19 cellular contexts compared by ENCODE assay signal in the genomic region with DNA sequence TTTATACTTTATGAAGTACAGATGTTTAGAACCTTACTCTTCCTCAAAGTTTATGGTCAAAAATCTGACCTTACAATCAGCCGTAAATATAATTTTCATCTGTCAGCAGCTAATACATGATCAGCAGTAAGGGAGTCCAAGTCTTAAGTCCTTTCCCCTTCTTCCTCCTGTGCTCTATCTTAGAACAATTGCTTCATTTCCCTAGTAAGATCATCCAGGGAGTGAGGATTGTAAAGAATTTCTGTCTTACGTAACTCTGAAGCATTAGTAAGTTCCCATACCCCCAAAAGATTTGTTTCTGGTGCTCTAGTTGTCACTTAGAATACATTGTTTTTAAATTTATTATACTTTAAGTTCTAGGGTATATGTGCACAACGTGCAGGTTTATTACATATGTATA. TPM values are rescaled to one million over a fixed set of nuclear protein-coding genes. Genes with fewer than 3 reads are reported as not detected.
DNase-seq lines count a peak whose midpoint lies in the region; ATAC-seq and TF ChIP-seq lines count a peak whose summit lies in the region.
"Had no signal": no experiment of that assay in that cellular context is flagged by ENCODE, and none has a peak within 500 bp of the region (broad histone marks: within the 10 kb centered on the region; RNA-seq: fewer than 3 reads in every experiment).

No MANE protein-coding gene starts in this region.

- no peak overlapping the region for H3K9ac ChIP-seq in Loucy (ENCODE audit: low read depth, low read length, poor library complexity, severe bottlenecking)
- no peak overlapping the region for H3K9ac ChIP-seq in smooth muscle cell (ENCODE audit: low read depth)
- H3K9ac ChIP-seq: SK-N-SH had no signal

- POLR2A ChIA-PET in CD4-positive, alpha-beta memory T cell (lab: Charles Lee; ENCODE audit: partially characterized antibody) = no interaction called here
- POLR2A ChIA-PET in activated naive CD8-positive, alpha-beta T cell treated with anti-CD3 and anti-CD28 coated beads, Interleukin-2, amount 10 ng/mL, durations not matched to agents 7 days and 5 days (lab: Charles Lee) = interaction anchor here (0.6 to 2.5 kb wide), 2 partner anchors 46 to 52 kb away, joined by 3 to 9 read pairs; partner anchors contain the start of gene CERS2
- POLR2A ChIA-PET in naive thymus-derived CD4-positive, alpha-beta T cell (lab: Charles Lee) = interaction anchor here (1.5 to 1.6 kb wide), 2 partner anchors 28 to 46 kb away, joined by 3 read pairs; partner anchors contain the start of gene CERS2

- no peak overlapping the region for H3K4me3 ChIP-seq in CD4-positive, alpha-beta memory T cell (ENCODE audit: low read length in 2 of 2)
- H3K4me3 ChIP-seq in Loucy (ENCODE audit: low read length, poor library complexity, severe bottlenecking) (peak overlapping the region; percentile 92), smooth muscle cell (no peak overlapping the region)
- H3K4me3 ChIP-seq in naive thymus-derived CD4-positive, alpha-beta T cell (ENCODE audit: low read length) = no peak overlapping the region
- H3K4me3 ChIP-seq: colonic mucosa, hepatocyte had no signal

- TF ChIP-seq CTCF in Loucy (conservative IDR thresholded peaks at IDR 0.05; ENCODE audit: low read length) (no peak), smooth muscle cell (IDR thresholded peaks at IDR 0.05; ENCODE audit: borderline replicate concordance, insufficient read depth, poor library complexity, severe bottlenecking) (no peak), GM20000 (IDR thresholded peaks at IDR 0.05; ENCODE audit: extremely low read depth, missing control alignments) (no peak)

- H3K4me2 ChIP-seq in Loucy (ENCODE audit: low read depth, low read length, poor library complexity, severe bottlenecking) (peak overlapping the region; percentile 82), smooth muscle cell (no peak overlapping the region)
- H3K4me2 ChIP-seq: hepatocyte, SK-N-SH had no signal

- peaks cover 39% of the 10 kb centered on the region for H3K79me2 ChIP-seq in Loucy (ENCODE audit: insufficient read depth, low read length)
- H3K79me2 ChIP-seq in smooth muscle cell (ENCODE audit: low read depth) = peaks cover 25% of the 10 kb centered on the region

- H3K27me3 ChIP-seq in CD4-positive, alpha-beta memory T cell (ENCODE audit: insufficient read depth, low read length) = no peaks in the 10 kb centered on the region
- no peaks in the 10 kb centered on the region for H3K27me3 ChIP-seq in Loucy (ENCODE audit: insufficient read depth, low read length, poor library complexity, severe bottlenecking)
- no peaks in the 10 kb centered on the region for H3K27me3 ChIP-seq in naive thymus-derived CD4-positive, alpha-beta T cell (ENCODE audit: control insufficient read depth in 2 of 2, insufficient read depth in 2 of 2, low read length in 2 of 2)
- H3K27me3 ChIP-seq in smooth muscle cell (ENCODE audit: low read depth) = no peaks in the 10 kb centered on the region
- H3K27me3 ChIP-seq: colonic mucosa, hepatocyte had no signal

- CTCF ChIA-PET in CD4-positive, alpha-beta memory T cell (lab: Charles Lee; ENCODE audit: partially characterized antibody) = no interaction called here
- CTCF ChIA-PET in naive thymus-derived CD4-positive, alpha-beta T cell (lab: Charles Lee) = no interaction called here

- H3F3A ChIP-seq in Loucy (ENCODE audit: low read depth) (no peaks in the 10 kb centered on the region), smooth muscle cell (ENCODE audit: low read depth) (no peaks in the 10 kb centered on the region)

- H3K4me1 ChIP-seq in CD4-positive, alpha-beta memory T cell (ENCODE audit: insufficient read depth, low read length) = peaks cover 15% of the 10 kb centered on the region
- peaks cover 12% of the 10 kb centered on the region for H3K4me1 ChIP-seq in Loucy (ENCODE audit: insufficient read depth, low read length, poor library complexity, severe bottlenecking)
- peaks cover 0 to 7% of the 10 kb centered on the region in 2 donors for H3K4me1 ChIP-seq in naive thymus-derived CD4-positive, alpha-beta T cell (ENCODE audit: control insufficient read depth in 2 of 2, insufficient read depth in 2 of 2, low read length in 2 of 2)
- H3K4me1 ChIP-seq in smooth muscle cell (ENCODE audit: low read depth) = no peaks in the 10 kb centered on the region
- H3K4me1 ChIP-seq: colonic mucosa had no signal

- WGBS in smooth muscle cell (ENCODE audit: low lambda C conversion rate) = 98% methylated on average over 3 of the region's 3 CpGs

- peaks cover 0 to 3% of the 10 kb centered on the region in 2 donors for H3K9me3 ChIP-seq in CD4-positive, alpha-beta memory T cell (ENCODE audit: control insufficient read depth in 1 of 2, low read length in 2 of 2)
- H3K9me3 ChIP-seq in Loucy (ENCODE audit: insufficient read depth, low read depth, low read length) = no peaks in the 10 kb centered on the region
- peaks cover 0 to 6% (median 0%) of the 10 kb centered on the region in 3 experiments for H3K9me3 ChIP-seq in naive thymus-derived CD4-positive, alpha-beta T cell (ENCODE audit: control insufficient read depth in 2 of 3, low read length in 3 of 3)
- H3K9me3 ChIP-seq in smooth muscle cell (replicated peaks; ENCODE audit: low read depth) = peaks cover 9% of the 10 kb centered on the region
- H3K9me3 ChIP-seq: colonic mucosa had no signal

- peaks cover 20% of the 10 kb centered on the region for H3K36me3 ChIP-seq in CD4-positive, alpha-beta memory T cell (ENCODE audit: insufficient read depth, low read length)
- H3K36me3 ChIP-seq in Loucy (ENCODE audit: insufficient read depth, low read length) (peaks cover 19% of the 10 kb centered on the region), smooth muscle cell (ENCODE audit: low read depth) (peaks cover 32% of the 10 kb centered on the region)
- H3K36me3 ChIP-seq in naive thymus-derived CD4-positive, alpha-beta T cell (ENCODE audit: control insufficient read depth in 2 of 3, insufficient read depth in 3 of 3, low read length in 3 of 3) = peaks cover 4 to 50% (median 20%) of the 10 kb centered on the region in 3 experiments
- H3K36me3 ChIP-seq: colonic mucosa had no signal

- no peak for DNase-seq in CD4-positive, alpha-beta memory T cell
- no peak for DNase-seq in activated naive CD8-positive, alpha-beta T cell treated with anti-CD3 and anti-CD28 coated beads, Interleukin-2, amount 10 ng/mL, durations not matched to agents 7 days and 5 days
- DNase-seq in naive thymus-derived CD4-positive, alpha-beta T cell = no peak
- DNase-seq in smooth muscle cell (lab: John Stamatoyannopoulos, UW; ENCODE audit: unreplicated experiment) = no peak
- DNase-seq in GM20000 (ENCODE audit: low spot score) = no peak
- DNase-seq in activated CD4-positive, alpha-beta T cell treated with anti-CD3 and anti-CD28 coated beads for 1 hour = no peak
- DNase-seq: amygdala, colonic mucosa, GF-D8, NCI-H1694, SK-N-SH, substantia nigra had no signal

- peaks cover 49 to 52% of the 10 kb centered on the region in 2 donors for H3K36me3 Mint-ChIP-seq in CD4-positive, alpha-beta memory T cell
- peaks cover 47% of the 10 kb centered on the region for H3K36me3 Mint-ChIP-seq in activated naive CD8-positive, alpha-beta T cell treated with anti-CD3 and anti-CD28 coated beads, Interleukin-2, amount 10 ng/mL, durations not matched to agents 7 days and 5 days
- peaks cover 9 to 50% (median 42%) of the 10 kb centered on the region in 5 donors for H3K36me3 Mint-ChIP-seq in naive thymus-derived CD4-positive, alpha-beta T cell

- peaks cover 0 to 17% (median 6%) of the 10 kb centered on the region in 8 donors for H3K9me3 Mint-ChIP-seq in CD4-positive, alpha-beta memory T cell
- peaks cover 6% of the 10 kb centered on the region for H3K9me3 Mint-ChIP-seq in activated naive CD8-positive, alpha-beta T cell treated with anti-CD3 and anti-CD28 coated beads, Interleukin-2, amount 10 ng/mL, durations not matched to agents 7 days and 5 days
- peaks cover 0 to 20% (median 10%) of the 10 kb centered on the region in 11 donors for H3K9me3 Mint-ChIP-seq in naive thymus-derived CD4-positive, alpha-beta T cell

- ATAC-seq in activated naive CD8-positive, alpha-beta T cell treated with anti-CD3 and anti-CD28 coated beads, Interleukin-2, amount 10 ng/mL, durations not matched to agents 7 days and 5 days (ENCODE audit: low read depth) = no peak
- ATAC-seq in naive thymus-derived CD4-positive, alpha-beta T cell = no peak

- peaks cover 14 to 29% (median 24%) of the 10 kb centered on the region in 4 donors for H3K4me1 Mint-ChIP-seq in CD4-positive, alpha-beta memory T cell
- H3K4me1 Mint-ChIP-seq in activated naive CD8-positive, alpha-beta T cell treated with anti-CD3 and anti-CD28 coated beads, Interleukin-2, amount 10 ng/mL, durations not matched to agents 7 days and 5 days = peaks cover 11% of the 10 kb centered on the region
- H3K4me1 Mint-ChIP-seq in naive thymus-derived CD4-positive, alpha-beta T cell = peaks cover 9 to 29% (median 23%) of the 10 kb centered on the region in 7 donors

- no peaks in the 10 kb centered on the region for H3K27me3 Mint-ChIP-seq in CD4-positive, alpha-beta memory T cell
- H3K27me3 Mint-ChIP-seq in activated naive CD8-positive, alpha-beta T cell treated with anti-CD3 and anti-CD28 coated beads, Interleukin-2, amount 10 ng/mL, durations not matched to agents 7 days and 5 days = no peaks in the 10 kb centered on the region
- H3K27me3 Mint-ChIP-seq in naive thymus-derived CD4-positive, alpha-beta T cell = no peaks in the 10 kb centered on the region

- intact Hi-C loops in CD4-positive, alpha-beta memory T cell (cut with micrococcal nuclease) = loop anchor here (10.0 kb wide), 1 partner anchor 163 kb away; the partner anchor contains the start of gene CTSS
- intact Hi-C loops in naive thymus-derived CD4-positive, alpha-beta T cell (cut with micrococcal nuclease) = loop anchor here in 1 of 2 donors (5.0 kb wide), 4 partner anchors 144 to 366 kb away; partner anchors contain the start of genes ENSA, GABPB2 and GOLPH3L

- H2AFZ ChIP-seq in Loucy (ENCODE audit: low read length) (no peak overlapping the region), smooth muscle cell (ENCODE audit: low read depth) (no peak overlapping the region)
- H2AFZ ChIP-seq: hepatocyte had no signal

- H4K20me1 ChIP-seq in Loucy (ENCODE audit: insufficient read depth, low read length, poor library complexity, severe bottlenecking) (peaks cover 5% of the 10 kb centered on the region), smooth muscle cell (ENCODE audit: low read depth) (no peaks in the 10 kb centered on the region)

- H3K27ac ChIP-seq in CD4-positive, alpha-beta memory T cell (ENCODE audit: low read depth, low read length) = no peak overlapping the region
- no peak overlapping the region for H3K27ac ChIP-seq in naive thymus-derived CD4-positive, alpha-beta T cell (ENCODE audit: low read depth, low read length)
- H3K27ac ChIP-seq in smooth muscle cell (ENCODE audit: low read depth) = no peak overlapping the region
- H3K27ac ChIP-seq: colonic mucosa, hepatocyte, VCaP had no signal

- peak overlapping the region in 7 of 8 donors; percentile 3 to 64 (median 49) for H3K4me3 Mint-ChIP-seq in CD4-positive, alpha-beta memory T cell
- H3K4me3 Mint-ChIP-seq in activated naive CD8-positive, alpha-beta T cell treated with anti-CD3 and anti-CD28 coated beads, Interleukin-2, amount 10 ng/mL, durations not matched to agents 7 days and 5 days = peak overlapping the region; percentile 40
- H3K4me3 Mint-ChIP-seq in naive thymus-derived CD4-positive, alpha-beta T cell = peak overlapping the region in 9 of 10 donors; percentile 14 to 67 (median 44)

- H3K9me2 ChIP-seq in Loucy (replicated peaks; ENCODE audit: low read depth, low read length) = no peaks in the 10 kb centered on the region
- H3K9me2 ChIP-seq: SK-N-SH had no signal

- H3K27ac Mint-ChIP-seq in CD4-positive, alpha-beta memory T cell = peak overlapping the region in 2 of 7 donors; percentile 3 to 57
- no peak overlapping the region for H3K27ac Mint-ChIP-seq in activated naive CD8-positive, alpha-beta T cell treated with anti-CD3 and anti-CD28 coated beads, Interleukin-2, amount 10 ng/mL, durations not matched to agents 7 days and 5 days
- peak overlapping the region in 2 of 9 donors; percentile 28 to 49 for H3K27ac Mint-ChIP-seq in naive thymus-derived CD4-positive, alpha-beta T cell

RNA-seq across cellular contexts. Expression of gene SETDB1, which starts 2.1 kb away (rescaled TPM):
- 10 to 100 TPM; 71.4 to 72.6 TPM for total RNA-seq in CD4-positive, alpha-beta memory T cell
- 10 to 100 TPM in 1 of 2 donors, 1 to 10 TPM in 1; 9.8 to 14.2 TPM for polyA plus RNA-seq in CD4-positive, alpha-beta memory T cell
- total RNA-seq in activated naive CD8-positive, alpha-beta T cell treated with anti-CD3 and anti-CD28 coated beads, Interleukin-2, amount 10 ng/mL, durations not matched to agents 7 days and 5 days = 10 to 100 TPM; 64.0 to 64.6 TPM
- total RNA-seq in naive thymus-derived CD4-positive, alpha-beta T cell = 10 to 100 TPM; 57.3 to 94.9 (median 61.7) TPM
- 10 to 100 TPM; 13.4 to 16.7 TPM for polyA plus RNA-seq in naive thymus-derived CD4-positive, alpha-beta T cell
- total RNA-seq in smooth muscle cell = 19.1 and 36.6 TPM in 2 replicates
- 11.3 and 11.6 TPM in 2 replicates for polyA plus RNA-seq in smooth muscle cell

RNA-seq across cellular contexts. Expression of gene CTXND2, which starts 41.4 kb away (rescaled TPM):
- total RNA-seq in CD4-positive, alpha-beta memory T cell = not detected
- polyA plus RNA-seq in CD4-positive, alpha-beta memory T cell = not detected
- total RNA-seq in activated naive CD8-positive, alpha-beta T cell treated with anti-CD3 and anti-CD28 coated beads, Interleukin-2, amount 10 ng/mL, durations not matched to agents 7 days and 5 days = not detected
- total RNA-seq in naive thymus-derived CD4-positive, alpha-beta T cell = not detected
- polyA plus RNA-seq in naive thymus-derived CD4-positive, alpha-beta T cell = not detected
- total RNA-seq in smooth muscle cell = not detected in 2 replicates
- not detected in 2 replicates for polyA plus RNA-seq in smooth muscle cell
- total RNA-seq: colonic mucosa, epithelial cell of proximal tubule, hepatocyte, NCI-H460, OCI-LY7, pulmonary artery endothelial cell had no signal
- polyA plus RNA-seq: SK-N-SH had no signal

RNA-seq across cellular contexts. Expression of gene CERS2, which starts 46.3 kb away (rescaled TPM):
- total RNA-seq in CD4-positive, alpha-beta memory T cell = 100 to 1,000 TPM; 145 to 149 TPM
- 100 to 1,000 TPM; 184 to 206 TPM for polyA plus RNA-seq in CD4-positive, alpha-beta memory T cell
- 100 to 1,000 TPM; 153 TPM for total RNA-seq in activated naive CD8-positive, alpha-beta T cell treated with anti-CD3 and anti-CD28 coated beads, Interleukin-2, amount 10 ng/mL, durations not matched to agents 7 days and 5 days
- total RNA-seq in naive thymus-derived CD4-positive, alpha-beta T cell = 100 to 1,000 TPM; 101 to 169 (median 136) TPM
- polyA plus RNA-seq in naive thymus-derived CD4-positive, alpha-beta T cell = 100 to 1,000 TPM; 109 to 179 TPM
- total RNA-seq in smooth muscle cell = 80.0 and 81.8 TPM in 2 replicates
- polyA plus RNA-seq in smooth muscle cell = 96.3 and 108 TPM in 2 replicates

RNA-seq across cellular contexts. Expression of gene ARNT, which starts 51.9 kb away (rescaled TPM):
- total RNA-seq in CD4-positive, alpha-beta memory T cell = 10 to 100 TPM; 36.6 to 37.7 TPM
- polyA plus RNA-seq in CD4-positive, alpha-beta memory T cell = 10 to 100 TPM; 20.2 to 25.5 TPM
- total RNA-seq in activated naive CD8-positive, alpha-beta T cell treated with anti-CD3 and anti-CD28 coated beads, Interleukin-2, amount 10 ng/mL, durations not matched to agents 7 days and 5 days = 10 to 100 TPM; 49.3 to 51.3 TPM
- 10 to 100 TPM; 29.4 to 48.4 (median 38.3) TPM for total RNA-seq in naive thymus-derived CD4-positive, alpha-beta T cell
- 10 to 100 TPM; 21.3 to 31.4 TPM for polyA plus RNA-seq in naive thymus-derived CD4-positive, alpha-beta T cell
- 33.8 and 35.8 TPM in 2 replicates for total RNA-seq in smooth muscle cell
- 28.8 and 33.7 TPM in 2 replicates for polyA plus RNA-seq in smooth muscle cell

RNA-seq across cellular contexts. Expression of gene ANXA9, which starts 53.8 kb away (rescaled TPM):
- total RNA-seq in CD4-positive, alpha-beta memory T cell = under 1 TPM in 1 of 2 experiments, not detected in 1; 0.17 TPM
- under 1 TPM; 0.23 to 0.33 TPM for polyA plus RNA-seq in CD4-positive, alpha-beta memory T cell
- total RNA-seq in activated naive CD8-positive, alpha-beta T cell treated with anti-CD3 and anti-CD28 coated beads, Interleukin-2, amount 10 ng/mL, durations not matched to agents 7 days and 5 days = not detected
- total RNA-seq in naive thymus-derived CD4-positive, alpha-beta T cell = not detected
- polyA plus RNA-seq in naive thymus-derived CD4-positive, alpha-beta T cell = under 1 TPM; 0.17 to 0.38 TPM
- 0.67 and 2.6 TPM in 2 replicates for total RNA-seq in smooth muscle cell
- 0.19 and 0.31 TPM in 2 replicates for polyA plus RNA-seq in smooth muscle cell
- total RNA-seq: pulmonary artery endothelial cell had no signal
